ENCODE assay signal across 28 cellular contexts in genomic region chr1:213649373-213649772, GRCh38.
DNase-seq lines count a peak whose midpoint lies in the region; ATAC-seq and TF ChIP-seq lines count a peak whose summit lies in the region.
"Had no signal": no experiment of that assay in that cellular context is flagged by ENCODE, and none has a peak within 500 bp of the region (broad histone marks: within the 10 kb centered on the region; RNA-seq: fewer than 3 reads in every experiment).

No MANE protein-coding gene starts in this region.

- TF ChIP-seq CTCF in omental fat pad (IDR thresholded peaks at IDR 0.05) (no peak), prostate gland (IDR thresholded peaks at IDR 0.05) (no peak)

- no peak for TF ChIP-seq POLR2A in prostate gland (IDR thresholded peaks at IDR 0.05)

- H3K4me1 ChIP-seq in prostate gland (replicated peaks), result no peaks in the 10 kb centered on the region
- H3K4me1 ChIP-seq: adrenal gland, gastroesophageal sphincter, left lung, stomach, thyroid gland had no signal

- H3K9me3 ChIP-seq in prostate gland, result no peaks in the 10 kb centered on the region
- H3K9me3 ChIP-seq: adrenal gland, gastroesophageal sphincter, left lung, neutrophil, stomach, thyroid gland had no signal

- no peak for ATAC-seq in omental fat pad (ENCODE audit: low FRiP score)
- ATAC-seq: activated CD4-positive, alpha-beta T cell treated with anti-CD3 and anti-CD28 coated beads for 36 hours; CD8-positive, alpha-beta T cell; gastroesophageal sphincter; left lung; Right ventricle myocardium inferior had no signal

- peak; percentile 1 for DNase-seq in activated CD4-positive, alpha-beta T cell treated with anti-CD3 and anti-CD28 coated beads, Interleukin-2, amount 50 U/mL, for 1 hour
- DNase-seq in activated CD4-positive, alpha-beta T cell treated with anti-CD3 and anti-CD28 coated beads for 48 hours, result no peak
- DNase-seq in NCI-H2029 treated with DMSO at 0.1 percent for 48 hours (lab: John Stamatoyannopoulos, UW), result peak; percentile 48
- peak; percentile 75 for DNase-seq in SW480 (ENCODE audit: low spot score)
- DNase-seq in HuH-7 (ENCODE audit: low spot score), result no peak
- DNase-seq in omental fat pad (ENCODE audit: low spot score), result no peak
- DNase-seq in activated T-cell treated with anti-CD3 and anti-CD28 coated beads, Interleukin-2, amount 50 U/mL, for 48 hours, result no peak
- DNase-seq in prostate gland (ENCODE audit: low spot score), result no peak
- DNase-seq: activated CD4-positive, alpha-beta T cell treated with anti-CD3 and anti-CD28 coated beads for 36 hours; activated naive CD4-positive, alpha-beta T cell treated with anti-CD3 and anti-CD28 coated beads for 36 hours; adrenal gland; CD8-positive, alpha-beta T cell; cerebellar nuclear complex; GF-D8; H9; hypothalamus; left lung; mesenchymal stem cell; NCI-H1105; NCI-H226; PC-9; stimulated activated CD8-positive, alpha-beta memory T cell treated with anti-CD3 and anti-CD28 coated beads, Interleukin-4, amount 100 ng/mL, for 48 hours; stomach had no signal

- no peaks in the 10 kb centered on the region for H3K36me3 ChIP-seq in prostate gland
- H3K36me3 ChIP-seq: adrenal gland, gastroesophageal sphincter, left lung, neutrophil, stomach, thyroid gland had no signal

- intact Hi-C loops in prostate gland (cut with DNase I), result no loop called here

- no peak overlapping the region for H3K4me3 ChIP-seq in prostate gland
- H3K4me3 ChIP-seq: adrenal gland, gastroesophageal sphincter, left lung, PC-9, skin epidermis, stomach, thyroid gland had no signal

- 57% methylated on average over 10 of the region's 10 CpGs for WGBS in prostate gland

- no peaks in the 10 kb centered on the region for H3K27me3 ChIP-seq in prostate gland (replicated peaks; ENCODE audit: insufficient read depth)
- H3K27me3 ChIP-seq: adrenal gland, neutrophil, stomach, thyroid gland had no signal

- no peak overlapping the region for H3K27ac ChIP-seq in prostate gland
- H3K27ac ChIP-seq: adrenal gland, gastroesophageal sphincter, left lung, neutrophil, skin epidermis, stomach, thyroid gland had no signal

Comparison
In these comparisons a context has a peak if more than half of its experiments do, and no peak if none do; other contexts are left out.
1. DNase-seq: peak in activated CD4-positive, alpha-beta T cell treated with anti-CD3 and anti-CD28 coated beads, Interleukin-2, amount 50 U/mL, for 1 hour (single experiment), NCI-H2029 treated with DMSO at 0.1 percent for 48 hours (single experiment) and SW480 (single experiment); none in activated CD4-positive, alpha-beta T cell treated with anti-CD3 and anti-CD28 coated beads for 48 hours (single experiment), HuH-7 (single experiment), omental fat pad (single experiment), activated T-cell treated with anti-CD3 and anti-CD28 coated beads, Interleukin-2, amount 50 U/mL, for 48 hours (0 of 2) and prostate gland (single experiment).